7 cellular contexts compared by ENCODE assay signal in the genomic region with DNA sequence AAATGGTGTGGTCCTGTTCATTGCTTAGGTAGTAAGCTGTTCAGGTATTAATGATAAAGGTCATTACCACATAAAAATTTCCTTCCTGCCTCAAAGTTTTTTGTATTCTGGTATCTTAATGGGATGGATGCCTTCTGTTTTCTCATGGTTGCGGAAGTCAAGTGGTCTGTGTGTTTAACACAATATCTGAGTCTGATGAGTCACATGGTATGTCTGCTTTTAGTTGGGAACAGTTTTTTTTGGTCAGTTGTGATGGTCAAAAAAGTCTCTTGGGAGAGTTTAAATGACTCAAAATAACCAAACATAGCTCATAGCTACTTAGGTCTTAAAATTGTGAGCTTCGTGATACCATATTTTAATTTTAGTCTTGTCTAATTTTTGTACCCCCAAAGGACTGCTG. TPM values are rescaled to one million over a fixed set of nuclear protein-coding genes. Genes with fewer than 3 reads are reported as not detected.
DNase-seq lines count a peak whose midpoint lies in the region; ATAC-seq and TF ChIP-seq lines count a peak whose summit lies in the region.

No MANE protein-coding gene starts in this region.

- TF ChIP-seq CTCF in foreskin fibroblast (IDR thresholded peaks at IDR 0.05; ENCODE audit: low read depth, low read length) (no peak), transverse colon (IDR thresholded peaks at IDR 0.05) (no peak)

- in situ Hi-C loops in transverse colon (cut with MboI; ENCODE audit: low pct_ligation_motif_present in 1 of 4, low pct_unique_long_range_greater_than_20kb in 1 of 4, low sequenced_read_pairs in 3 of 4) = no loop called here

- H3K9me3 ChIP-seq in transverse colon = no peaks in the 10 kb centered on the region

- H3K4me3 ChIP-seq in foreskin fibroblast (ENCODE audit: low read depth in 1 of 2, low read length in 2 of 2) (no peak overlapping the region), transverse colon (no peak overlapping the region)

- peaks cover 7 to 46% (median 32%) of the 10 kb centered on the region in 4 donors for H3K4me1 ChIP-seq in transverse colon

- no peaks in the 10 kb centered on the region for H3K36me3 ChIP-seq in transverse colon

- peak overlapping the region in 3 of 4 donors; percentile 24 to 38 (median 32) for H3K27ac ChIP-seq in transverse colon

- no peak for TF ChIP-seq EP300 in transverse colon (IDR thresholded peaks at IDR 0.05; ENCODE audit: low read depth)

- ATAC-seq in GM19351 (IDR thresholded peaks at IDR 0.05; ENCODE audit: unreplicated experiment) = peak; percentile 71
- peak; percentile 61 for ATAC-seq in HG03457 (IDR thresholded peaks at IDR 0.05; ENCODE audit: unreplicated experiment)

- 65 to 78% methylated on average over 2 of the region's 2 CpGs for whole genome bisulfite sequencing in transverse colon (ENCODE audit: low coverage in 1 of 2), 2 donors

- no peak for TF ChIP-seq POLR2A in transverse colon (IDR thresholded peaks at IDR 0.05)

- no peaks in the 10 kb centered on the region for H3K27me3 ChIP-seq in transverse colon

- intact Hi-C loops in transverse colon (cut with DNase I; ENCODE audit: low total_unique reads) = loop anchor here (5.0 kb wide), 1 partner anchor 882 kb away; no protein-coding TSS in a partner anchor

- peak; percentile 50 to 63 for DNase-seq in foreskin fibroblast
- DNase-seq in transverse colon = no peak
- no peak for DNase-seq in OCI-M2 (lab: John Stamatoyannopoulos, UW; ENCODE audit: unreplicated experiment)
- no peak for DNase-seq in activated CD8-positive, alpha-beta memory T cell treated with anti-CD3 and anti-CD28 coated beads for 24 hours
- DNase-seq in iPS-NIHi7 (ENCODE audit: extremely low spot score) = no peak

RNA-seq across cellular contexts. Expression of gene STK38L, which starts 40.7 kb away (rescaled TPM):
- 10 to 100 TPM; 18.5 to 51.8 (median 40.9) TPM for total RNA-seq in transverse colon

RNA-seq across cellular contexts. Expression of gene BMAL2, which starts 47.9 kb away (rescaled TPM):
- 1 to 10 TPM in 2 of 4 donors, under 1 TPM in 2; 0.75 to 1.7 (median 1.3) TPM for total RNA-seq in transverse colon

Comparison
In these comparisons a context has a peak if more than half of its experiments do, and no peak if none do; other contexts are left out.
1. DNase-seq: peak in foreskin fibroblast (2 of 2); none in transverse colon (single experiment), OCI-M2 (single experiment), activated CD8-positive, alpha-beta memory T cell treated with anti-CD3 and anti-CD28 coated beads for 24 hours (single experiment) and iPS-NIHi7 (single experiment).